In genomic region chr14:49867831-49868719, GRCh38 we compare ENCODE assay signal across 1 cellular context.
TF ChIP-seq lines count a peak whose summit lies in the region.

No MANE protein-coding gene starts in this region.

TF ChIP-seq in HepG2, 621 proteins besides CTCF, POLR2A, EP300 and RAD21 (continued from another document and continues in another):
- peak in 1 of 2 experiments; percentile 64; a peak in 3 of 4 replicates for TF ChIP-seq HMGXB4 (CRISPR knock-in tag; IDR thresholded peaks at IDR 0.05; ENCODE audit: borderline replicate concordance in 1 of 2, low read depth in 1 of 2)
- peak; percentile 56; the same call in 1 of the 2 replicates for TF ChIP-seq AHDC1 (CRISPR knock-in tag; IDR thresholded peaks at IDR 0.05; ENCODE audit: borderline replicate concordance)
- TF ChIP-seq FOXC1 (CRISPR knock-in tag; IDR thresholded peaks at IDR 0.05; ENCODE audit: borderline replicate concordance) = no peak
- no peak for TF ChIP-seq BCLAF1 (IDR thresholded peaks at IDR 0.05)
- no peak for TF ChIP-seq NFKBIZ (CRISPR knock-in tag; IDR thresholded peaks at IDR 0.05)
- peak; percentile 37; the same call in 1 of the 2 replicates for TF ChIP-seq ZBTB20 (CRISPR knock-in tag; IDR thresholded peaks at IDR 0.05; ENCODE audit: borderline replicate concordance, low read depth)
- no peak for TF ChIP-seq MLLT10 (CRISPR knock-in tag; IDR thresholded peaks at IDR 0.05)
- no peak for TF ChIP-seq HNF1A (IDR thresholded peaks at IDR 0.05; ENCODE audit: low read depth)
- TF ChIP-seq HNF1A (CRISPR knock-in tag; IDR thresholded peaks at IDR 0.05; ENCODE audit: borderline replicate concordance) = peak; percentile 37; the same call in 1 of the 2 replicates
- TF ChIP-seq ZNF501 (CRISPR knock-in tag; IDR thresholded peaks at IDR 0.05) = peak; percentile 66; the same call in 1 of the 2 replicates
- no peak for TF ChIP-seq ZBTB43 (CRISPR knock-in tag; conservative IDR thresholded peaks at IDR 0.05)
- peak; percentile 49; the same call in 1 of the 2 replicates for TF ChIP-seq MYPOP (CRISPR knock-in tag; IDR thresholded peaks at IDR 0.05)
- TF ChIP-seq ZBTB44 (CRISPR knock-in tag; IDR thresholded peaks at IDR 0.05) = no peak
- TF ChIP-seq ZNF570 (CRISPR knock-in tag; IDR thresholded peaks at IDR 0.05; ENCODE audit: borderline replicate concordance) = no peak
- no peak for TF ChIP-seq TRIM22 (IDR thresholded peaks at IDR 0.05)
- TF ChIP-seq HES4 (CRISPR knock-in tag; IDR thresholded peaks at IDR 0.05; ENCODE audit: borderline replicate concordance) = no peak
- peak; percentile 48; the same call in 1 of the 2 replicates for TF ChIP-seq ZNF773 (CRISPR knock-in tag; IDR thresholded peaks at IDR 0.05; ENCODE audit: borderline replicate concordance)
- peak; percentile 49; the same call in 1 of the 2 replicates for TF ChIP-seq ZNF800 (CRISPR knock-in tag; IDR thresholded peaks at IDR 0.05)
- peak; percentile 51; the same call in 1 of the 2 replicates for TF ChIP-seq KAT8 (CRISPR knock-in tag; IDR thresholded peaks at IDR 0.05)
- peak; percentile 32; the same call in 1 of the 2 replicates for TF ChIP-seq RARA (CRISPR knock-in tag; IDR thresholded peaks at IDR 0.05)
